1 cellular context compared by ENCODE assay signal in the genomic region with DNA sequence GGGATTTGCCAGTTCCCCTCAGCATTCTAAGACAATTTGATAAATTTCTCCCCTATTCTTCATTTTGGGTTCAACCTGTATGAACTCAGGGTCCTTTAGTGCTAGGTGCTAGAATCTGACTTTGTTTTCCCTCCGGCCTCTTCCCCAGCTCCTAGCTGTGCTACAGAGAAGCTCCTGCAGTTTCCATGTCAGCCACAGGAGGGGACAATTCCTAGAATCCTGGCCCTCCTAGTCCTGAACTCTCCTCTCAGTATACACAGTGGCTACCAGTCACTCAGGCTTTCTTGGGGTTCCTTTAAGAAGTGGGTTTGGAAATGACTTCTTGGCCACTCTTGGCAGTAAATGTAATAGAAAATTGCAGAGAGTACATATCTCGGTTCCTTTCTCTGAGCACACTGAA.
TF ChIP-seq lines count a peak whose summit lies in the region.

No MANE protein-coding gene starts in this region.

TF ChIP-seq in H1, 55 proteins besides CTCF, POLR2A, EP300 and RAD21:
- TF ChIP-seq EGR1 (IDR thresholded peaks at IDR 0.05; ENCODE audit: borderline replicate concordance, low read depth, low read length) (no peak), JUND (IDR thresholded peaks at IDR 0.05; ENCODE audit: low read length) (no peak), CEBPB (IDR thresholded peaks at IDR 0.05; ENCODE audit: low read depth, low read length) (no peak), SIRT6 (IDR thresholded peaks at IDR 0.05; ENCODE audit: low read length) (no peak), SP4 (IDR thresholded peaks at IDR 0.05; ENCODE audit: low read length) (no peak), BRCA1 (IDR thresholded peaks at IDR 0.05; ENCODE audit: low read depth, low read length) (no peak), KDM5A (IDR thresholded peaks at IDR 0.05; ENCODE audit: low read length) (no peak), MAFK (IDR thresholded peaks at IDR 0.05; ENCODE audit: low read depth, low read length) (no peak), KDM4A (IDR thresholded peaks at IDR 0.05; ENCODE audit: low read depth, low read length, severe bottlenecking) (no peak), RXRA (IDR thresholded peaks at IDR 0.05; ENCODE audit: insufficient read depth, low read depth, low read length) (no peak), GTF2F1 (IDR thresholded peaks at IDR 0.05; ENCODE audit: borderline replicate concordance, low read depth, low read length) (no peak)
- TF ChIP-seq, protein P1, sequence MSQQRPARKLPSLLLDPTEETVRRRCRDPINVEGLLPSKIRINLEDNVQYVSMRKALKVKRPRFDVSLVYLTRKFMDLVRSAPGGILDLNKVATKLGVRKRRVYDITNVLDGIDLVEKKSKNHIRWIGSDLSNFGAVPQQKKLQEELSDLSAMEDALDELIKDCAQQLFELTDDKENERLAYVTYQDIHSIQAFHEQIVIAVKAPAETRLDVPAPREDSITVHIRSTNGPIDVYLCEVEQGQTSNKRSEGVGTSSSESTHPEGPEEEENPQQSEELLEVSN (IDR thresholded peaks at IDR 0.05): no peak
- TF ChIP-seq, protein P2, sequence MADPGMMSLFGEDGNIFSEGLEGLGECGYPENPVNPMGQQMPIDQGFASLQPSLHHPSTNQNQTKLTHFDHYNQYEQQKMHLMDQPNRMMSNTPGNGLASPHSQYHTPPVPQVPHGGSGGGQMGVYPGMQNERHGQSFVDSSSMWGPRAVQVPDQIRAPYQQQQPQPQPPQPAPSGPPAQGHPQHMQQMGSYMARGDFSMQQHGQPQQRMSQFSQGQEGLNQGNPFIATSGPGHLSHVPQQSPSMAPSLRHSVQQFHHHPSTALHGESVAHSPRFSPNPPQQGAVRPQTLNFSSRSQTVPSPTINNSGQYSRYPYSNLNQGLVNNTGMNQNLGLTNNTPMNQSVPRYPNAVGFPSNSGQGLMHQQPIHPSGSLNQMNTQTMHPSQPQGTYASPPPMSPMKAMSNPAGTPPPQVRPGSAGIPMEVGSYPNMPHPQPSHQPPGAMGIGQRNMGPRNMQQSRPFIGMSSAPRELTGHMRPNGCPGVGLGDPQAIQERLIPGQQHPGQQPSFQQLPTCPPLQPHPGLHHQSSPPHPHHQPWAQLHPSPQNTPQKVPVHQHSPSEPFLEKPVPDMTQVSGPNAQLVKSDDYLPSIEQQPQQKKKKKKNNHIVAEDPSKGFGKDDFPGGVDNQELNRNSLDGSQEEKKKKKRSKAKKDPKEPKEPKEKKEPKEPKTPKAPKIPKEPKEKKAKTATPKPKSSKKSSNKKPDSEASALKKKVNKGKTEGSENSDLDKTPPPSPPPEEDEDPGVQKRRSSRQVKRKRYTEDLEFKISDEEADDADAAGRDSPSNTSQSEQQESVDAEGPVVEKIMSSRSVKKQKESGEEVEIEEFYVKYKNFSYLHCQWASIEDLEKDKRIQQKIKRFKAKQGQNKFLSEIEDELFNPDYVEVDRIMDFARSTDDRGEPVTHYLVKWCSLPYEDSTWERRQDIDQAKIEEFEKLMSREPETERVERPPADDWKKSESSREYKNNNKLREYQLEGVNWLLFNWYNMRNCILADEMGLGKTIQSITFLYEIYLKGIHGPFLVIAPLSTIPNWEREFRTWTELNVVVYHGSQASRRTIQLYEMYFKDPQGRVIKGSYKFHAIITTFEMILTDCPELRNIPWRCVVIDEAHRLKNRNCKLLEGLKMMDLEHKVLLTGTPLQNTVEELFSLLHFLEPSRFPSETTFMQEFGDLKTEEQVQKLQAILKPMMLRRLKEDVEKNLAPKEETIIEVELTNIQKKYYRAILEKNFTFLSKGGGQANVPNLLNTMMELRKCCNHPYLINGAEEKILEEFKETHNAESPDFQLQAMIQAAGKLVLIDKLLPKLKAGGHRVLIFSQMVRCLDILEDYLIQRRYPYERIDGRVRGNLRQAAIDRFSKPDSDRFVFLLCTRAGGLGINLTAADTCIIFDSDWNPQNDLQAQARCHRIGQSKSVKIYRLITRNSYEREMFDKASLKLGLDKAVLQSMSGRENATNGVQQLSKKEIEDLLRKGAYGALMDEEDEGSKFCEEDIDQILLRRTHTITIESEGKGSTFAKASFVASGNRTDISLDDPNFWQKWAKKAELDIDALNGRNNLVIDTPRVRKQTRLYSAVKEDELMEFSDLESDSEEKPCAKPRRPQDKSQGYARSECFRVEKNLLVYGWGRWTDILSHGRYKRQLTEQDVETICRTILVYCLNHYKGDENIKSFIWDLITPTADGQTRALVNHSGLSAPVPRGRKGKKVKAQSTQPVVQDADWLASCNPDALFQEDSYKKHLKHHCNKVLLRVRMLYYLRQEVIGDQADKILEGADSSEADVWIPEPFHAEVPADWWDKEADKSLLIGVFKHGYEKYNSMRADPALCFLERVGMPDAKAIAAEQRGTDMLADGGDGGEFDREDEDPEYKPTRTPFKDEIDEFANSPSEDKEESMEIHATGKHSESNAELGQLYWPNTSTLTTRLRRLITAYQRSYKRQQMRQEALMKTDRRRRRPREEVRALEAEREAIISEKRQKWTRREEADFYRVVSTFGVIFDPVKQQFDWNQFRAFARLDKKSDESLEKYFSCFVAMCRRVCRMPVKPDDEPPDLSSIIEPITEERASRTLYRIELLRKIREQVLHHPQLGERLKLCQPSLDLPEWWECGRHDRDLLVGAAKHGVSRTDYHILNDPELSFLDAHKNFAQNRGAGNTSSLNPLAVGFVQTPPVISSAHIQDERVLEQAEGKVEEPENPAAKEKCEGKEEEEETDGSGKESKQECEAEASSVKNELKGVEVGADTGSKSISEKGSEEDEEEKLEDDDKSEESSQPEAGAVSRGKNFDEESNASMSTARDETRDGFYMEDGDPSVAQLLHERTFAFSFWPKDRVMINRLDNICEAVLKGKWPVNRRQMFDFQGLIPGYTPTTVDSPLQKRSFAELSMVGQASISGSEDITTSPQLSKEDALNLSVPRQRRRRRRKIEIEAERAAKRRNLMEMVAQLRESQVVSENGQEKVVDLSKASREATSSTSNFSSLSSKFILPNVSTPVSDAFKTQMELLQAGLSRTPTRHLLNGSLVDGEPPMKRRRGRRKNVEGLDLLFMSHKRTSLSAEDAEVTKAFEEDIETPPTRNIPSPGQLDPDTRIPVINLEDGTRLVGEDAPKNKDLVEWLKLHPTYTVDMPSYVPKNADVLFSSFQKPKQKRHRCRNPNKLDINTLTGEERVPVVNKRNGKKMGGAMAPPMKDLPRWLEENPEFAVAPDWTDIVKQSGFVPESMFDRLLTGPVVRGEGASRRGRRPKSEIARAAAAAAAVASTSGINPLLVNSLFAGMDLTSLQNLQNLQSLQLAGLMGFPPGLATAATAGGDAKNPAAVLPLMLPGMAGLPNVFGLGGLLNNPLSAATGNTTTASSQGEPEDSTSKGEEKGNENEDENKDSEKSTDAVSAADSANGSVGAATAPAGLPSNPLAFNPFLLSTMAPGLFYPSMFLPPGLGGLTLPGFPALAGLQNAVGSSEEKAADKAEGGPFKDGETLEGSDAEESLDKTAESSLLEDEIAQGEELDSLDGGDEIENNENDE (IDR thresholded peaks at IDR 0.05; ENCODE audit: insufficient replicate concordance, low read length): no peak
- TF ChIP-seq, protein P3, sequence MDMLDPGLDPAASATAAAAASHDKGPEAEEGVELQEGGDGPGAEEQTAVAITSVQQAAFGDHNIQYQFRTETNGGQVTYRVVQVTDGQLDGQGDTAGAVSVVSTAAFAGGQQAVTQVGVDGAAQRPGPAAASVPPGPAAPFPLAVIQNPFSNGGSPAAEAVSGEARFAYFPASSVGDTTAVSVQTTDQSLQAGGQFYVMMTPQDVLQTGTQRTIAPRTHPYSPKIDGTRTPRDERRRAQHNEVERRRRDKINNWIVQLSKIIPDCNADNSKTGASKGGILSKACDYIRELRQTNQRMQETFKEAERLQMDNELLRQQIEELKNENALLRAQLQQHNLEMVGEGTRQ (IDR thresholded peaks at IDR 0.05; ENCODE audit: low read length): no peak
